Comparison of ENCODE assay signal across 20 cellular contexts in genomic region chr14:103003351-103003615, GRCh38. TPM values are rescaled to one million over a fixed set of nuclear protein-coding genes. Genes with fewer than 3 reads are reported as not detected.
DNase-seq lines count a peak whose midpoint lies in the region; FAIRE-seq and TF ChIP-seq lines count a peak whose summit lies in the region.
"Had no signal": no experiment of that assay in that cellular context is flagged by ENCODE, and none has a peak within 500 bp of the region (broad histone marks: within the 10 kb centered on the region; RNA-seq: fewer than 3 reads in every experiment).

No MANE protein-coding gene starts in this region.

- intact Hi-C loops in kidney (cut with DNase I), result no loop called here

- no peaks in the 10 kb centered on the region for H3K27me3 Mint-ChIP-seq in endodermal cell (ENCODE audit: insufficient read depth)
- H3K27me3 Mint-ChIP-seq: CD4-positive, CD25-positive, alpha-beta regulatory T cell had no signal

- no peak for TF ChIP-seq CTCF in endodermal cell (conservative IDR thresholded peaks at IDR 0.05)
- TF ChIP-seq CTCF in kidney (IDR thresholded peaks at IDR 0.05; ENCODE audit: borderline replicate concordance, extremely low read depth, insufficient read depth), result no peak

- H3K4me1 Mint-ChIP-seq in endodermal cell, result no peaks in the 10 kb centered on the region

- no peaks in the 10 kb centered on the region for H3K9me3 Mint-ChIP-seq in endodermal cell
- H3K9me3 Mint-ChIP-seq: CD8-positive, alpha-beta T cell; HFFc6 had no signal

- no peaks in the 10 kb centered on the region for H3K9me3 ChIP-seq in endodermal cell (ENCODE audit: control insufficient read depth, low read length)
- no peaks in the 10 kb centered on the region for H3K9me3 ChIP-seq in kidney (ENCODE audit: control insufficient read depth in 1 of 2, low read length in 2 of 2)
- H3K9me3 ChIP-seq: A549, Caco-2, HAP-1 had no signal

- H3K27ac ChIP-seq in endodermal cell (ENCODE audit: low read depth, low read length), result no peak overlapping the region
- H3K27ac ChIP-seq in kidney (ENCODE audit: low read depth in 2 of 2, low read length in 2 of 2), result no peak overlapping the region
- H3K27ac ChIP-seq: A549, GM23248 had no signal

- H3K4me3 ChIP-seq in H7 (ENCODE audit: insufficient read depth, low read depth, low read length) (no peak overlapping the region), endodermal cell (ENCODE audit: low read length) (no peak overlapping the region), kidney (ENCODE audit: low read length in 2 of 2) (no peak overlapping the region)
- H3K4me3 ChIP-seq: A549, GM23248, HAP-1 had no signal

- no peak overlapping the region for H3K4me3 Mint-ChIP-seq in endodermal cell
- H3K4me3 Mint-ChIP-seq: CD4-positive, CD25-positive, alpha-beta regulatory T cell; CD8-positive, alpha-beta T cell; HFFc6 had no signal

- peak overlapping the region; percentile 5 for H3K27ac Mint-ChIP-seq in endodermal cell
- H3K27ac Mint-ChIP-seq: CD4-positive, CD25-positive, alpha-beta regulatory T cell; CD8-positive, alpha-beta T cell; HFFc6 had no signal

- no peak for FAIRE-seq in kidney (lab: Jason Lieb, UNC)
- no peak for FAIRE-seq in GM12891 (lab: Jason Lieb, UNC)
- FAIRE-seq: A549, G401.6, GM19239 had no signal

- TF ChIP-seq POLR2A in GM12891 (IDR thresholded peaks at IDR 0.05; ENCODE audit: low read depth, low read length), result no peak

- H3K9ac ChIP-seq in endodermal cell (ENCODE audit: extremely low read depth, low read length, poor library complexity, severe bottlenecking) (no peak overlapping the region), kidney (ENCODE audit: low read length in 2 of 2) (no peak overlapping the region)
- H3K9ac ChIP-seq: GM23248 had no signal

- no peaks in the 10 kb centered on the region for H3K4me1 ChIP-seq in endodermal cell (ENCODE audit: control insufficient read depth, insufficient read depth, low read length)
- no peaks in the 10 kb centered on the region for H3K4me1 ChIP-seq in kidney (ENCODE audit: control insufficient read depth in 1 of 2, insufficient read depth in 1 of 2, low read depth in 1 of 2, low read length in 2 of 2)
- H3K4me1 ChIP-seq: A549, Caco-2, HAP-1 had no signal

- H3K36me3 ChIP-seq in H7 (replicated peaks; ENCODE audit: control insufficient read depth, insufficient read depth, low read length), result peaks cover 10% of the 10 kb centered on the region
- H3K36me3 ChIP-seq in endodermal cell (ENCODE audit: control insufficient read depth, insufficient read depth, low read length), result peaks cover 65% of the 10 kb centered on the region
- peaks cover 32 to 39% of the 10 kb centered on the region in 2 donors for H3K36me3 ChIP-seq in kidney (ENCODE audit: control insufficient read depth in 1 of 2, insufficient read depth in 2 of 2, low read length in 2 of 2)

- DNase-seq in H7, result peak; percentile 44
- DNase-seq in endodermal cell, result no peak
- DNase-seq in kidney, result peak; percentile 56
- DNase-seq in GM12891 (ENCODE audit: insufficient read length, low spot score), result no peak
- DNase-seq in medulla oblongata (ENCODE audit: extremely low spot score), result no peak
- DNase-seq in occipital lobe (lab: John Stamatoyannopoulos, UW), result no peak
- DNase-seq in ACHN, result no peak
- DNase-seq: 8988T; C1 segment of cervical spinal cord; Caco-2; CD4-positive, CD25-positive, alpha-beta regulatory T cell; CD8-positive, alpha-beta T cell; DMS153; DND-41; GM23248; HFFc6 had no signal

- in situ Hi-C loops in ACHN (cut with HindIII; ENCODE audit: low pct_ligation_motif_present, low pct_unique_long_range_greater_than_20kb, low sequenced_read_pairs), result no loop called here

- peaks cover 51% of the 10 kb centered on the region for H3K36me3 Mint-ChIP-seq in endodermal cell (ENCODE audit: low read depth)
- H3K36me3 Mint-ChIP-seq: CD4-positive, CD25-positive, alpha-beta regulatory T cell; CD8-positive, alpha-beta T cell had no signal

- WGBS in endodermal cell (ENCODE audit: insufficient coverage in 1 of 2, insufficient read length in 1 of 2), 2 experiments, result 92 to 97% methylated on average over 14 of the region's 14 CpGs

- no peaks in the 10 kb centered on the region for H3K27me3 ChIP-seq in H7 (ENCODE audit: control insufficient read depth, insufficient read depth, low read length)
- no peaks in the 10 kb centered on the region for H3K27me3 ChIP-seq in endodermal cell (ENCODE audit: control insufficient read depth, insufficient read depth, low read length, poor library complexity, severe bottlenecking)

TF ChIP-seq in GM12891, 5 proteins besides CTCF, POLR2A, EP300 and RAD21:
- TF ChIP-seq SPI1 (IDR thresholded peaks at IDR 0.05; ENCODE audit: low read depth, low read length), result no peak

RNA-seq across cellular contexts. Expression of gene CDC42BPB, which starts 54.1 kb away (rescaled TPM):
- 56.1 and 59.8 TPM in 2 replicates for total RNA-seq in H7 (2014; rRNA removed; shearing (Covaris generic))
- total RNA-seq in endodermal cell, result 100 to 1,000 TPM; 120 to 123 TPM
- polyA plus RNA-seq in endodermal cell (2013, experiment 1 of 2), result 82.7 TPM
- 80.3 TPM for polyA plus RNA-seq in endodermal cell (2013, experiment 2 of 2)
- total RNA-seq in kidney, result 127 TPM
- 22.5 TPM for polyA plus RNA-seq in kidney (ENCODE audit: insufficient read depth, low read depth, low replicate concordance)
- polyA plus RNA-seq in GM12891 (2012; ENCODE audit: low read depth, missing spikeins), result 11.6 TPM
- 76.4 TPM for total RNA-seq in occipital lobe

Comparison
In these comparisons a context has a peak if more than half of its experiments do, and no peak if none do; other contexts are left out.
1. DNase-seq: peak in H7 (single experiment) and kidney (single experiment); none in endodermal cell (single experiment), GM12891 (single experiment), medulla oblongata (single experiment), occipital lobe (single experiment) and ACHN (single experiment).